In the genomic region with DNA sequence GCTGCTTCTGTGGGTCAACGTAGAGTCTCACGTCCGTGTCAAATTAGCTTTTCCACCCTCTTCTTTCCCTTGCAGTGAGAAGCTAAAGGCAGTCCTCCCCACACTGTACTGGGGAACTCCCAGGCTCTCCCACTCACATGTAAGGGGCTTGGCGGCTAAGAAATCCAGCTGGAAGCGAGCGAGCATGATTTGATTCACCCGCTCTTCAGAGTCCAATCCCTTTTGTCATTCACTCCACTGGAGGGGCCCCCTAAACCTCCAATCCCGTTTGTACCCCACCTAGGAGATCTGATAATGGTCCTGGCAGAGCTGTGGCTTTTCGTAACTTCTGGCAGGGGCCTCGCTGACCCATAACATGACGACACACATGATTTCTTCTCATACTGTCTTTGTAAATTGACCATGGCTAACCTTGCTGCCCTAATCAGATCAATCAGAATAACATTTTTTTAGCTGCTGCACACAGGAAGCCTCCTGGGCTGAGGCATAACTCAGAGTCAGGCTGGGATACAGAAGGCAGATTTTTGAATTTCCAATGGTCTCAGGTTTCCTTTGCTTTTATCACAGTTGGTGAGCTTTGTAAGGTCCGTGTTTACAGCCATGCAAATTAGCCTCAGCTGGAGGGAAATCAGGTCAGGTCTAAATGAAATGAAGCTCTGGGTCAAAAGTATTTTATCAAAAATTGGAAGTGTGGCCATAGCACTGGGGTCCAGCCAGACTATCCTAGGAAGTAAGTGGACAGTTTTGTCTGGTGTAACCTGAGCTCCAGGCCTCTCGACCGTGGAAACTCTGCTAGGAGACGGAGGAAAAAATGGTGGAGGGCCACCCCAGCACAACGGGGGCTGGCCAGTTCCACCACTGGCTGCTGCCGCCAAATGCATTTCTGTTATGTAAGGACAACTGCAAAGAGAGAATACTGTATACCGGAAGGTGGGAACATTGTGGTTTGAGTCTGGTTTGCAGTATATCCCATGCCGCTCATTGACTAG, we compare ENCODE assay signal across 15 cellular contexts.
DNase-seq lines count a peak whose midpoint lies in the region; ATAC-seq and TF ChIP-seq lines count a peak whose summit lies in the region.
"Had no signal": no experiment of that assay in that cellular context is flagged by ENCODE, and none has a peak within 500 bp of the region (broad histone marks: within the 10 kb centered on the region; RNA-seq: fewer than 3 reads in every experiment).

No MANE protein-coding gene starts in this region.

- H3K27ac ChIP-seq in lung (ENCODE audit: low read depth in 1 of 2, low read length in 1 of 2), result no peak overlapping the region
- H3K27ac ChIP-seq in ovary, result no peak overlapping the region

- peak overlapping the region; percentile 10 for H3K9ac ChIP-seq in skeletal muscle satellite cell (ENCODE audit: low read depth, low read length)
- H3K9ac ChIP-seq: GM23248 had no signal

- peak overlapping the region; percentile 24 for H3K27ac Mint-ChIP-seq in chondrocyte (ENCODE audit: unreplicated experiment)
- H3K27ac Mint-ChIP-seq in activated CD4-positive, alpha-beta memory T cell treated with anti-CD3 and anti-CD28 coated beads for 36 hours, result no peak overlapping the region
- H3K27ac Mint-ChIP-seq: activated T-helper 17 cell treated with anti-CD3 and anti-CD28 coated beads, Interleukin-2, amount 50 U/mL, for 72 hours had no signal

- TF ChIP-seq CTCF in chondrocyte (IDR thresholded peaks at IDR 0.05) (no peak), lung (IDR thresholded peaks at IDR 0.05; ENCODE audit: control extremely low read depth, extremely low read depth) (no peak), ovary (IDR thresholded peaks at IDR 0.05) (no peak)

- peak; percentile 51 for ATAC-seq in lung (ENCODE audit: insufficient read depth, low FRiP score)
- ATAC-seq in GM21786 (IDR thresholded peaks at IDR 0.05; ENCODE audit: unreplicated experiment), result no peak

- H3K4me3 Mint-ChIP-seq in chondrocyte (ENCODE audit: unreplicated experiment), result no peak overlapping the region
- H3K4me3 Mint-ChIP-seq in activated CD4-positive, alpha-beta memory T cell treated with anti-CD3 and anti-CD28 coated beads for 36 hours, result no peak overlapping the region
- H3K4me3 Mint-ChIP-seq: activated T-helper 17 cell treated with anti-CD3 and anti-CD28 coated beads, Interleukin-2, amount 50 U/mL, for 72 hours had no signal

- no peaks in the 10 kb centered on the region for H3K27me3 Mint-ChIP-seq in chondrocyte (ENCODE audit: low read depth)
- H3K27me3 Mint-ChIP-seq in activated CD4-positive, alpha-beta memory T cell treated with anti-CD3 and anti-CD28 coated beads for 36 hours, result peaks cover 7% of the 10 kb centered on the region

- H3K27me3 ChIP-seq in lung (ENCODE audit: control insufficient read depth, insufficient read depth) (no peaks in the 10 kb centered on the region), skeletal muscle satellite cell (ENCODE audit: control insufficient read depth, insufficient read depth, low read length) (no peaks in the 10 kb centered on the region), ovary (no peaks in the 10 kb centered on the region)

- peaks cover 7% of the 10 kb centered on the region for H3K9me3 Mint-ChIP-seq in chondrocyte (ENCODE audit: low read depth)
- H3K9me3 Mint-ChIP-seq in activated CD4-positive, alpha-beta memory T cell treated with anti-CD3 and anti-CD28 coated beads for 36 hours, result peaks cover 4% of the 10 kb centered on the region
- H3K9me3 Mint-ChIP-seq: activated T-helper 17 cell treated with anti-CD3 and anti-CD28 coated beads, Interleukin-2, amount 50 U/mL, for 72 hours had no signal

- no peak for TF ChIP-seq POLR2A in ovary (IDR thresholded peaks at IDR 0.05)

- H3K4me2 ChIP-seq in skeletal muscle satellite cell (ENCODE audit: low read length), result peak overlapping the region; percentile 23

- DNase-seq in NCI-H748 (lab: John Stamatoyannopoulos, UW; ENCODE audit: unreplicated experiment) (peak; percentile 9), NCI-H748 treated with DMSO at 0.1 percent for 48 hours (lab: John Stamatoyannopoulos, UW) (no peak), chondrocyte (ENCODE audit: low spot score) (no peak), lung (ENCODE audit: low spot score) (no peak), ovary (no peak)
- no peak for DNase-seq in activated CD4-positive, alpha-beta memory T cell treated with anti-CD3 and anti-CD28 coated beads for 36 hours
- DNase-seq: activated CD4-positive, alpha-beta T cell treated with anti-CD3 and anti-CD28 coated beads for 48 hours; anterior cingulate cortex; GM23248; Kasumi-1; NCI-H2171 treated with DMSO at 0.1 percent for 48 hours; nucleus accumbens had no signal

- no peak for TF ChIP-seq EP300 in ovary (IDR thresholded peaks at IDR 0.05)

- CTCF ChIA-PET in activated CD4-positive, alpha-beta memory T cell treated with anti-CD3 and anti-CD28 coated beads for 36 hours (lab: Charles Lee), result no interaction called here

- no peak overlapping the region for H3K4me3 ChIP-seq in lung
- no peak overlapping the region for H3K4me3 ChIP-seq in skeletal muscle satellite cell (ENCODE audit: low read length)
- no peak overlapping the region for H3K4me3 ChIP-seq in ovary
- H3K4me3 ChIP-seq: GM23248 had no signal

- H3K36me3 Mint-ChIP-seq in chondrocyte (ENCODE audit: low read depth), result peaks cover 4% of the 10 kb centered on the region
- no peaks in the 10 kb centered on the region for H3K36me3 Mint-ChIP-seq in activated CD4-positive, alpha-beta memory T cell treated with anti-CD3 and anti-CD28 coated beads for 36 hours

- peaks cover 64% of the 10 kb centered on the region for H3K4me1 Mint-ChIP-seq in chondrocyte (ENCODE audit: low read depth)
- H3K4me1 Mint-ChIP-seq in activated CD4-positive, alpha-beta memory T cell treated with anti-CD3 and anti-CD28 coated beads for 36 hours (ENCODE audit: low read depth), result no peaks in the 10 kb centered on the region

- POLR2A ChIA-PET in activated CD4-positive, alpha-beta memory T cell treated with anti-CD3 and anti-CD28 coated beads for 36 hours (lab: Charles Lee), result no interaction called here

- no peaks in the 10 kb centered on the region for H3K36me3 ChIP-seq in lung (ENCODE audit: control insufficient read depth in 2 of 2, insufficient read depth in 2 of 2, low read length in 2 of 2)
- H3K36me3 ChIP-seq in skeletal muscle satellite cell (ENCODE audit: insufficient read depth, low read length), result no peaks in the 10 kb centered on the region
- H3K36me3 ChIP-seq in ovary, result no peaks in the 10 kb centered on the region

- H3K4me1 ChIP-seq in lung (ENCODE audit: control insufficient read depth in 2 of 2, insufficient read depth in 2 of 2, low read length in 2 of 2) (peaks cover 0 to 1% of the 10 kb centered on the region in 2 donors), skeletal muscle satellite cell (ENCODE audit: control insufficient read depth, insufficient read depth, low read length) (peaks cover 28% of the 10 kb centered on the region), ovary (ENCODE audit: insufficient read depth) (no peaks in the 10 kb centered on the region)

- WGBS in lung, 2 donors, result 80 to 88% methylated on average over 19 of the region's 19 CpGs
- WGBS in ovary, 3 donors, result 33 to 36% (median 34%) methylated on average over 19 of the region's 19 CpGs

- intact Hi-C loops in ovary (cut with DNase I), result no loop called here
- intact Hi-C loops in activated CD4-positive, alpha-beta memory T cell treated with anti-CD3 and anti-CD28 coated beads for 36 hours (cut with micrococcal nuclease), result loop anchor here (10.0 kb wide), 1 partner anchor 288 kb away; no protein-coding TSS in a partner anchor

- peaks cover 0 to 5% of the 10 kb centered on the region in 2 donors for H3K9me3 ChIP-seq in lung (ENCODE audit: control insufficient read depth in 2 of 2, insufficient read depth in 1 of 2, low read length in 1 of 2)
- no peaks in the 10 kb centered on the region for H3K9me3 ChIP-seq in skeletal muscle satellite cell (replicated peaks; ENCODE audit: low read length)
- no peaks in the 10 kb centered on the region for H3K9me3 ChIP-seq in ovary
